ENCODE assay signal across 32 cellular contexts in genomic region chr6:85392379-85392778, GRCh38.
"Had no signal": no experiment of that assay in that cellular context is flagged by ENCODE, and none has a peak within 500 bp of the region (broad histone marks: within the 10 kb centered on the region; RNA-seq: fewer than 3 reads in every experiment).

No MANE protein-coding gene starts in this region.

- H3K4me3 Mint-ChIP-seq: activated B cell treated with CpG ODN at 0.5 μM for 24 hours; activated CD8-positive, alpha-beta T cell treated with anti-CD3 and anti-CD28 coated beads for 36 hours; activated naive CD8-positive, alpha-beta T cell; activated T-cell treated with anti-CD3 and anti-CD28 coated beads, Interleukin-2, amount 50 U/mL, for 4 hours; activated T-helper 17 cell treated with anti-CD3 and anti-CD28 coated beads, Interleukin-2, amount 50 U/mL, for 72 hours; effector memory CD8-positive, alpha-beta T cell; T-helper 17 cell; T-helper 2 cell treated with Interferon-gamma antibody and Interleukin-4, amounts not matched to agents 5 μg/mL and 100 μg/mL, for 36 hours had no signal

- H3K4me1 ChIP-seq: gastroesophageal sphincter had no signal

- FAIRE-seq: colon had no signal

- H3K27ac Mint-ChIP-seq: activated B cell treated with CpG ODN at 0.5 μM for 24 hours; activated CD8-positive, alpha-beta T cell treated with anti-CD3 and anti-CD28 coated beads for 36 hours; activated naive CD8-positive, alpha-beta T cell; activated T-helper 17 cell treated with anti-CD3 and anti-CD28 coated beads, Interleukin-2, amount 50 U/mL, for 72 hours; effector memory CD8-positive, alpha-beta T cell; T-helper 17 cell; T-helper 2 cell treated with Interferon-gamma antibody and Interleukin-4, amounts not matched to agents 5 μg/mL and 100 μg/mL, for 36 hours had no signal

- H3K9me3 ChIP-seq: body of pancreas had no signal

- H3K4me3 ChIP-seq: body of pancreas, esophagus muscularis mucosa, gastroesophageal sphincter had no signal

- H3K27me3 Mint-ChIP-seq: activated naive CD8-positive, alpha-beta T cell had no signal

- DNase-seq: activated B cell treated with CpG ODN at 0.5 μM for 24 hours; activated CD4-positive, alpha-beta T cell treated with anti-CD3 and anti-CD28 coated beads for 48 hours; activated CD4-positive, alpha-beta T cell treated with anti-CD3 and anti-CD28 coated beads, Interleukin-2, amount 50 U/mL, for 1 hour; activated CD4-positive, alpha-beta T cell treated with anti-CD3 and anti-CD28 coated beads, Interleukin-2, amount 50 U/mL, for 48 hours; activated CD8-positive, alpha-beta memory T cell treated with anti-CD3 and anti-CD28 coated beads for 24 hours; activated CD8-positive, alpha-beta T cell treated with anti-CD3 and anti-CD28 coated beads for 36 hours; activated effector memory CD4-positive, alpha-beta T cell treated with Interleukin-2 at 50 U/mL for 16 hours; activated gamma-delta T cell treated with Interleukin-2 at 50 U/mL for 16 hours; activated naive CD4-positive, alpha-beta T cell treated with anti-CD3 and anti-CD28 coated beads, Interleukin-2, amount 50 U/mL, for 16 hours; activated naive CD4-positive, alpha-beta T cell treated with Interleukin-2 at 50 U/mL for 16 hours; activated T-cell treated with anti-CD3 and anti-CD28 coated beads, Interleukin-2, amount 50 U/mL, for 4 hours; amygdala; aorta; body of pancreas; caudate nucleus; cortex of kidney; dermis blood vessel endothelial cell; effector CD4-positive, alpha-beta T cell; effector memory CD8-positive, alpha-beta T cell; erythroblast; foreskin melanocyte; head of caudate nucleus; T-helper 17 cell; T1000; WERI-Rb-1 had no signal

- H3K9me3 Mint-ChIP-seq: activated B cell treated with CpG ODN at 0.5 μM for 24 hours; activated CD8-positive, alpha-beta T cell treated with anti-CD3 and anti-CD28 coated beads for 36 hours had no signal

- H3K27me3 ChIP-seq: body of pancreas, esophagus muscularis mucosa, gastroesophageal sphincter had no signal

- H3K36me3 ChIP-seq: esophagus muscularis mucosa, gastroesophageal sphincter, WERI-Rb-1 had no signal

- H3K27ac ChIP-seq: body of pancreas, esophagus muscularis mucosa, gastroesophageal sphincter, WERI-Rb-1 had no signal

- H3K4me1 Mint-ChIP-seq: activated B cell treated with CpG ODN at 0.5 μM for 24 hours, T-helper 17 cell had no signal

- ATAC-seq: activated CD4-positive, CD25-positive, alpha-beta regulatory T cell treated with anti-CD3 and anti-CD28 coated beads, Interleukin-2, amount 50 U/mL, for 24 hours; activated CD8-positive, alpha-beta T cell treated with anti-CD3 and anti-CD28 coated beads for 36 hours; activated T-cell treated with anti-CD3 and anti-CD28 coated beads, Interleukin-2, amount 50 U/mL, for 4 hours; activated T-helper 17 cell treated with anti-CD3 and anti-CD28 coated beads, Interleukin-2, amount 50 U/mL, for 72 hours; body of pancreas; effector memory CD8-positive, alpha-beta T cell; gastroesophageal sphincter; T-helper 17 cell had no signal
